ENCODE assay signal across 8 cellular contexts in the genomic region with DNA sequence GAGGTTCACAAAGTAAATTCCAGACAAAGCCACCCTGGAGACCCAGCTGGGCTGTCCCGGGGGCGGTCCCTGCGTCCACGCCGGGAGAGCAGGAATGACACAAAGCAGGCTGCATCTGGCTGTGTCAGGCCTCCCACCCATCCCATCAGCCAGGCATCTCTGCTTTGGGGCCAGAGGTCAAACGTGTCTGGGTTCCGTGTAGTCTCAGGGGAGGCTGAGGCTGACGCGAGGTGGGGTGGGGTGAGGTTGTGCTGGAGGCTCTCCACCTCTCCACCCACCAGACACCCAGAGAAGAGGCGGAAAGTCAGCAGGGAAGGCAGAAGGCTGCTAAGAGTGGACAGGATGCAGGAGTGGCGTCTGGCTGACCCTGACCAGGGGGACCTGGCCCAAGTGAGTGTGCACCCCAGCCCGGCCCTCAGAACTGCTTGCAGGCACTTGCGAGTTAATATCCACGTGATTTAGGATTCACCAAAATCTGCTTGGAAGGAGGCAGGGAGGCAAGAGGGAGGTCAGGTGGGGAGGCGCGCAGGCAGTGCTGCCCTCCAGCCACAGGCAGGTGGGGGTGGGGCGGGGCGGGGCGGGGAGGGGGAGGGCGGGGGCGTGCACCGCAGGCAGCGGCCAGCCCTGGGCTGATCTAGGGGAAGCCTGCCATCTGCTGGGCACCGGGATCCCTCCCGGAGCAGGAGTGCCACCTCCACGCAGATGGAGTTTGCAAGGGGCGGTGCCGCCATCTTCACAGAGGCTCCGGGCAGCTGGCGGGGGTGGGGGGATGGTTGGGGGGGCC. TPM values are rescaled to one million over a fixed set of nuclear protein-coding genes. Genes with fewer than 3 reads are reported as not detected.
DNase-seq lines count a peak whose midpoint lies in the region; ATAC-seq and TF ChIP-seq lines count a peak whose summit lies in the region.

No MANE protein-coding gene starts in this region.

- POLR2A ChIA-PET in AG04449 (lab: Yijun Ruan, JAX), result no interaction called here

- WGBS in lower leg skin, 2 donors, result 29 to 36% methylated on average over 21 to 23 of the region's 30 CpGs

- ATAC-seq in GM21423 (IDR thresholded peaks at IDR 0.05; ENCODE audit: unreplicated experiment), result no peak

- H3K4me3 ChIP-seq in AG04449 (ENCODE audit: low read depth, low read length) (peak overlapping the region; percentile 42), lower leg skin (ENCODE audit: low read depth, poor library complexity, severe bottlenecking) (no peak overlapping the region)

- CTCF ChIA-PET in AG04449 (lab: Yijun Ruan, JAX), result interaction anchor here (0.6 to 4.6 kb wide), 31 partner anchors 9 to 283 kb away, joined by 3 to 128 read pairs (median 5); a partner anchor contains a TSS

- DNase-seq in AG04449 (ENCODE audit: low read depth, low spot score) (no peak), HCEC 1CT (peak; percentile 69), NCI-H524 (lab: John Stamatoyannopoulos, UW) (peak; percentile 84 to 93), dedifferentiated amniotic fluid mesenchymal stem cell (ENCODE audit: extremely low spot score) (peak; percentile 68), lower leg skin (ENCODE audit: low spot score in 2 of 2) (peak; percentile 60 to 93)
- peak; percentile 83 for DNase-seq in activated CD4-positive, alpha-beta T cell treated with anti-CD3 and anti-CD28 coated beads, Interleukin-2, amount 50 U/mL, for 1 hour
- peak; percentile 67 to 83 (median 70) for DNase-seq in stimulated activated CD4-positive, alpha-beta T cell treated with anti-CD3 and anti-CD28 coated beads, TNF-alpha, amount 100 ng/mL, for 24 hours (ENCODE audit: low read depth in 3 of 3)

- intact Hi-C loops in lower leg skin (cut with DNase I; ENCODE audit: low total_unique reads), result loop anchor here (5.0 to 10.0 kb wide), 2 partner anchors 187 to 249 kb away; no protein-coding TSS in a partner anchor

- TF ChIP-seq POLR2A in lower leg skin (IDR thresholded peaks at IDR 0.05), result no peak

- TF ChIP-seq CTCF in AG04449 (IDR thresholded peaks at IDR 0.05; ENCODE audit: insufficient read depth, low read length, missing control alignments) (peak; percentile 86), lower leg skin (IDR thresholded peaks at IDR 0.05) (no peak)

RNA-seq across cellular contexts. Expression of a gene that starts 44.3 kb away (rescaled TPM):
- 10 to 100 TPM in 3 of 4 donors, 1 to 10 TPM in 1; 9.1 to 28.0 (median 22.3) TPM for total RNA-seq in lower leg skin

RNA-seq across cellular contexts. Expression of a gene that starts 45.1 kb away (rescaled TPM):
- 1 to 10 TPM; 1.2 to 5.8 (median 2.1) TPM for total RNA-seq in lower leg skin
